ENCODE assay signal across 30 cellular contexts in the genomic region with DNA sequence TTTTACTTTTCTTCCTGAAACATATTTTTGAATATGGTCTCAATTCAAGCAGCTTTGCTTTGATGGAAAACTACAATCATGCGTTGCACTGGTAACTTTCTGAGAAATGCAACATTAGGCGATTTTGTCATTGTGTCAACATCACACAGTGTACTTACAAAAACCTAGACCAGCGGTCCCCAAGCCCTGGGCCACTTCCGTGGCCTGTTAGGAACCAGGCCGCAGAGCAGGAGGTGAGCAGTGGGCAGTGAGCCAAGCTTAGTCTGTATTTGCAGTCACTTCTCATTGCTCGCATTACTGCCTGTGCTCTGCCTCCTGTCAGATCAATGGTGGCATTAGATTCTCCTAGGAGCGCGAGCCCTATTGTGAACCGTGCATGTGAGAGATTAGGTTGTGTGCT.
"Had no signal": no experiment of that assay in that cellular context is flagged by ENCODE, and none has a peak within 500 bp of the region (broad histone marks: within the 10 kb centered on the region; RNA-seq: fewer than 3 reads in every experiment).

No MANE protein-coding gene starts in this region.

- H3K4me1 ChIP-seq: pancreas, prostate gland, thyroid gland had no signal

- H3K27me3 ChIP-seq: gastroesophageal sphincter, pancreas, thyroid gland had no signal

- H3K36me3 ChIP-seq: gastroesophageal sphincter, pancreas, prostate gland, thyroid gland had no signal

- H3K27ac ChIP-seq: gastroesophageal sphincter, pancreas, prostate gland, skin epidermis, thyroid gland, VCaP had no signal

- DNase-seq: activated CD4-positive, alpha-beta memory T cell treated with anti-CD3 and anti-CD28 coated beads, Interleukin-2, amount 10 ng/mL, durations not matched to agents 7 days and 5 days; activated CD4-positive, alpha-beta T cell treated with anti-CD3 and anti-CD28 coated beads, Interleukin-2, amount 10 ng/mL, durations not matched to agents 7 days and 5 days; activated gamma-delta T cell treated with Interleukin-2 at 50 U/mL for 16 hours; activated naive CD4-positive, alpha-beta T cell treated with anti-CD3 and anti-CD28 coated beads, Interleukin-2, amount 50 U/mL, for 16 hours; activated T-cell treated with anti-CD3 and anti-CD28 coated beads, Interleukin-2, amount 50 U/mL, for 4 hours; amniotic stem cell; caudate nucleus; cortex of kidney; effector memory CD8-positive, alpha-beta T cell; hippocampal formation; immature natural killer cell; kidney; left colon; midbrain; nephron progenitor cell; retina; stimulated activated CD4-positive, alpha-beta T cell treated with anti-CD3 and anti-CD28 coated beads, Interleukin-4, amount 100 ng/mL, for 4 hours; stimulated activated CD8-positive, alpha-beta memory T cell treated with anti-CD3 and anti-CD28 coated beads, Interleukin-4, amount 100 ng/mL, for 48 hours; stimulated activated naive CD8-positive, alpha-beta T cell treated with anti-CD3 and anti-CD28 coated beads, Interleukin-15, amount 100 ng/mL, for 72 hours; SW 1271; T-helper 9 cell had no signal

- ATAC-seq: activated T-cell treated with anti-CD3 and anti-CD28 coated beads, Interleukin-2, amount 50 U/mL, for 4 hours; activated T-helper 17 cell treated with anti-CD3 and anti-CD28 coated beads, Interleukin-2, amount 50 U/mL, for 72 hours; effector memory CD8-positive, alpha-beta T cell; gastroesophageal sphincter; left colon; sciatic nerve; stimulated activated memory B cell treated with anti-CD40 and anti-IgM and Interleukin-4, amounts not matched to agents 10 μg/mL and 1 μg/mL and 100 μg/mL, for 72 hours; stimulated activated naive CD8-positive, alpha-beta T cell treated with anti-CD3 and anti-CD28 coated beads, Interleukin-15, amount 100 ng/mL, for 72 hours had no signal

- H3K9me3 ChIP-seq: gastroesophageal sphincter, pancreas, prostate gland, thyroid gland had no signal

- H3K4me3 ChIP-seq: gastroesophageal sphincter, pancreas, prostate gland, skin epidermis, thyroid gland had no signal
